ENCODE assay signal across 1 cellular context in genomic region chr19:33705090-33705847, GRCh38.
TF ChIP-seq lines count a peak whose summit lies in the region.

No MANE protein-coding gene starts in this region.

TF ChIP-seq in K562, 482 proteins besides CTCF, POLR2A, EP300 and RAD21 (continued from another document):
- no peak for TF ChIP-seq THRB (CRISPR knock-in tag; conservative IDR thresholded peaks at IDR 0.05)
- TF ChIP-seq TCF7L2 (IDR thresholded peaks at IDR 0.05; ENCODE audit: low read depth, low read length), result no peak
- no peak for TF ChIP-seq ARNT (IDR thresholded peaks at IDR 0.05)
- no peak for TF ChIP-seq ETS2 (tag; IDR thresholded peaks at IDR 0.05; ENCODE audit: borderline replicate concordance, poor library complexity, severe bottlenecking)
- TF ChIP-seq CREB3 (tag; conservative IDR thresholded peaks at IDR 0.05; ENCODE audit: low read depth), result no peak
- no peak for TF ChIP-seq ARID3B (CRISPR knock-in tag; IDR thresholded peaks at IDR 0.05; ENCODE audit: borderline replicate concordance)
- TF ChIP-seq BMI1 (IDR thresholded peaks at IDR 0.05; ENCODE audit: low read length), result no peak
- TF ChIP-seq HLTF (IDR thresholded peaks at IDR 0.05), result no peak
- TF ChIP-seq KDM1A (IDR thresholded peaks at IDR 0.05), result no peak
- TF ChIP-seq ATF2 (CRISPR knock-in tag; IDR thresholded peaks at IDR 0.05), result no peak
- TF ChIP-seq ZNF764 (CRISPR knock-in tag; IDR thresholded peaks at IDR 0.05; ENCODE audit: low read depth), result no peak
- TF ChIP-seq ZNF165 (CRISPR knock-in tag; IDR thresholded peaks at IDR 0.05; ENCODE audit: borderline replicate concordance), result no peak
- TF ChIP-seq POLR3A (IDR thresholded peaks at IDR 0.05; ENCODE audit: borderline replicate concordance, extremely low read depth, insufficient read depth, insufficient read length), result no peak
- no peak for TF ChIP-seq E2F5 (CRISPR knock-in tag; IDR thresholded peaks at IDR 0.05)
- no peak for TF ChIP-seq ZNF23 (CRISPR knock-in tag; IDR thresholded peaks at IDR 0.05)
